ENCODE assay signal across 1 cellular context in the genomic region with DNA sequence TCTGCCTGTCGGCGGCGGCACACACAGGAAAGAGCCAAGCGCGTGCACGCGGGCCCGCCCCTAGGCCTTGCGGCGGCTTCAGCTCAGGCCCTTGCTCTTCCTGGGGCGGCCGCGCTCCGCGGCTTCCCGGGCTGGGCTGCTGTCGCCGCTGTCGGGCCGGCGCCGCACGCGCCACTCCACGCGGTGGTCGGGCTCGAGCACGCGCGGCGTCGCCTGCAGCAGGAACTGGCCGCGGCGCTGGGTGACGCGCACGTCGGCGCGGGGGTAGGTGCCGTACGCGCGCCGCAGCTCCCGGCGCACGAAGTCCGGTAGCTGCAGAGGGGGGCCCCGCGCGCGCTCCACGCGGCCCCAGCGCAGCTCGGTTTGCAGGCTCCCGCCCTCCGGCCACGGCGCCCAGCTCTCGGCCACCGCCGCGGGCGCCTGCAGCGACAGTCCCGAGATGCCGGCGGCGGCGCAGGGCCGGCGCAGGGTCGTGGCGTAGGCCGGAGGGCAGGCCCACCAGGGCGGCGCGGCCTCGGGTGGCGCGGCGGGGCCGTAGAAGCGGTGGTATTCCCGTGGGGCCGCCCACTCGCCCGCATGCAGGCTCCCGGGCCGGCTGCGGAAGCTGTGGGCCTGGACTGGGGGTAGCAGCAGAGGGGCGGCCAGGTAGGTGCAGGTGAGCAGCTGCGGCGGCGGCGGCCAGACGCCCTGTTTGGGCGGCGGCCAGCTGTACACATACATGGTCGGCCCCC.
TF ChIP-seq lines count a peak whose summit lies in the region.

No MANE protein-coding gene starts in this region.

TF ChIP-seq in WTC11, 78 proteins besides CTCF, POLR2A, EP300 and RAD21 (continued from another document):
- no peak for TF ChIP-seq HMGA2 (CRISPR knock-in tag; IDR thresholded peaks at IDR 0.05)
- TF ChIP-seq, protein P1, sequence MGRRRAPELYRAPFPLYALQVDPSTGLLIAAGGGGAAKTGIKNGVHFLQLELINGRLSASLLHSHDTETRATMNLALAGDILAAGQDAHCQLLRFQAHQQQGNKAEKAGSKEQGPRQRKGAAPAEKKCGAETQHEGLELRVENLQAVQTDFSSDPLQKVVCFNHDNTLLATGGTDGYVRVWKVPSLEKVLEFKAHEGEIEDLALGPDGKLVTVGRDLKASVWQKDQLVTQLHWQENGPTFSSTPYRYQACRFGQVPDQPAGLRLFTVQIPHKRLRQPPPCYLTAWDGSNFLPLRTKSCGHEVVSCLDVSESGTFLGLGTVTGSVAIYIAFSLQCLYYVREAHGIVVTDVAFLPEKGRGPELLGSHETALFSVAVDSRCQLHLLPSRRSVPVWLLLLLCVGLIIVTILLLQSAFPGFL (CRISPR knock-in tag; IDR thresholded peaks at IDR 0.05; ENCODE audit: borderline replicate concordance), result no peak
- TF ChIP-seq TEAD4 (CRISPR knock-in tag; IDR thresholded peaks at IDR 0.05), result peak; percentile 25; the same call in 1 of the 2 replicates
- TF ChIP-seq TP53 (CRISPR knock-in tag; IDR thresholded peaks at IDR 0.05), result 0 out of 2 replicates have a peak, but pooled peaks have one; percentile 28
- TF ChIP-seq ZNF219 (CRISPR knock-in tag; IDR thresholded peaks at IDR 0.05; ENCODE audit: borderline replicate concordance), result peak; percentile 70; the same call in 1 of the 2 replicates
- TF ChIP-seq, protein P2, sequence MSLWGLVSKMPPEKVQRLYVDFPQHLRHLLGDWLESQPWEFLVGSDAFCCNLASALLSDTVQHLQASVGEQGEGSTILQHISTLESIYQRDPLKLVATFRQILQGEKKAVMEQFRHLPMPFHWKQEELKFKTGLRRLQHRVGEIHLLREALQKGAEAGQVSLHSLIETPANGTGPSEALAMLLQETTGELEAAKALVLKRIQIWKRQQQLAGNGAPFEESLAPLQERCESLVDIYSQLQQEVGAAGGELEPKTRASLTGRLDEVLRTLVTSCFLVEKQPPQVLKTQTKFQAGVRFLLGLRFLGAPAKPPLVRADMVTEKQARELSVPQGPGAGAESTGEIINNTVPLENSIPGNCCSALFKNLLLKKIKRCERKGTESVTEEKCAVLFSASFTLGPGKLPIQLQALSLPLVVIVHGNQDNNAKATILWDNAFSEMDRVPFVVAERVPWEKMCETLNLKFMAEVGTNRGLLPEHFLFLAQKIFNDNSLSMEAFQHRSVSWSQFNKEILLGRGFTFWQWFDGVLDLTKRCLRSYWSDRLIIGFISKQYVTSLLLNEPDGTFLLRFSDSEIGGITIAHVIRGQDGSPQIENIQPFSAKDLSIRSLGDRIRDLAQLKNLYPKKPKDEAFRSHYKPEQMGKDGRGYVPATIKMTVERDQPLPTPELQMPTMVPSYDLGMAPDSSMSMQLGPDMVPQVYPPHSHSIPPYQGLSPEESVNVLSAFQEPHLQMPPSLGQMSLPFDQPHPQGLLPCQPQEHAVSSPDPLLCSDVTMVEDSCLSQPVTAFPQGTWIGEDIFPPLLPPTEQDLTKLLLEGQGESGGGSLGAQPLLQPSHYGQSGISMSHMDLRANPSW (CRISPR knock-in tag; conservative IDR thresholded peaks at IDR 0.05; ENCODE audit: low read depth), result no peak
- 0 out of 2 replicates have a peak, but pooled peaks have one; percentile 20 for TF ChIP-seq TEAD1 (CRISPR knock-in tag; IDR thresholded peaks at IDR 0.05)
- TF ChIP-seq ELF4 (CRISPR knock-in tag; IDR thresholded peaks at IDR 0.05; ENCODE audit: low read depth), result 0 out of 2 replicates have a peak, but pooled peaks have one; percentile 38
- TF ChIP-seq FOXP1 (CRISPR knock-in tag; IDR thresholded peaks at IDR 0.05; ENCODE audit: borderline replicate concordance), result peak; percentile 94
- TF ChIP-seq, protein P3, sequence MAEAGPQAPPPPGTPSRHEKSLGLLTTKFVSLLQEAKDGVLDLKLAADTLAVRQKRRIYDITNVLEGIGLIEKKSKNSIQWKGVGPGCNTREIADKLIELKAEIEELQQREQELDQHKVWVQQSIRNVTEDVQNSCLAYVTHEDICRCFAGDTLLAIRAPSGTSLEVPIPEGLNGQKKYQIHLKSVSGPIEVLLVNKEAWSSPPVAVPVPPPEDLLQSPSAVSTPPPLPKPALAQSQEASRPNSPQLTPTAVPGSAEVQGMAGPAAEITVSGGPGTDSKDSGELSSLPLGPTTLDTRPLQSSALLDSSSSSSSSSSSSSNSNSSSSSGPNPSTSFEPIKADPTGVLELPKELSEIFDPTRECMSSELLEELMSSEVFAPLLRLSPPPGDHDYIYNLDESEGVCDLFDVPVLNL (CRISPR knock-in tag; IDR thresholded peaks at IDR 0.05; ENCODE audit: borderline replicate concordance, low read depth), result 0 out of 2 replicates have a peak, but pooled peaks have one; percentile 10
